12 cellular contexts compared by ENCODE assay signal in the genomic region with DNA sequence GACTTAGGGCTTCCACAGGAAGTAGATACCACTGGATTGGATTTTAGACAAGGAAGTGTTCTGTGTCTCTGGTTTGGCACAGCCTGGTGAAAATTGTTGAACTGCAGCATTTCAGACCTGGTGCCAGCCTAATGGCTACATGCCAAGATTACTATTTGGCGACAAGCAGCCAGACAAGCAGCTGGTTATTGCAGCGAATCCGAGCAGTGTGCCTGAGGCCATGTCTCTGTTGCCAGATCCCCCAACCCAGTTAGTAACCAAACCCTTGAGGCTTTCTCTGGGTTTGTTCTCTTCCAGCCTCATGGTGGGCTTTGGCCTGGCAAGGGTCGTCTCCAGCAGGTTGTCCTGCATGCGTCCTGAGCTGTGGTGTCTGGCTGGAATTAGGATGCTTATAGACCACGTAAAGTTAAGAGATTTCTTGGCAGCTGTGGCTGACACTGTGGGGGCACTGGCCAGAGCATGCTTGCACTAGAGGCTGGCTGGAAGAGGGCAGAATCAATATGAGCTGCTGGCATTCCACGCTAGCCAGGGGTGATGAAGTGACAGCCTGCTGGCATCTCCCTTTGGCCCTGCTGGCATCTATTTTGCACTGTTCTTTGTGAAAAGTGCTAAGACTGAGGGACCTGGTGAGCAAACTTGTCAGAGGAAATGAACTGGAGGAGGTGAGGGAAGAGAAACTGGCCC.
A peak's percentile ranks its signal among the peaks of the same experiment; 100 is the strongest.
DNase-seq lines count a peak whose midpoint lies in the region; ATAC-seq, FAIRE-seq and TF ChIP-seq lines count a peak whose summit lies in the region.
"Had no signal": no experiment of that assay in that cellular context is flagged by ENCODE, and none has a peak within 500 bp of the region (broad histone marks: within the 10 kb centered on the region; RNA-seq: fewer than 3 reads in every experiment).

No MANE protein-coding gene starts in this region.

- H3K4me2 ChIP-seq in HepG2 (ENCODE audit: low read depth, low read length) = no peak overlapping the region
- H3K4me2 ChIP-seq: A549 had no signal

- POLR2A ChIA-PET in HepG2 (lab: Yijun Ruan, JAX) = no interaction called here

- CTCF ChIA-PET in HepG2 (lab: Yijun Ruan, JAX; ENCODE audit: low intra/inter-chr PET ratio, low total read pairs) = no interaction called here

- no peak for TF ChIP-seq POLR2A in HepG2 (IDR thresholded peaks at IDR 0.05; ENCODE audit: insufficient read depth in 1 of 2, low read depth in 2 of 2, low read length in 2 of 2)

- TF ChIP-seq RAD21 in liver (IDR thresholded peaks at IDR 0.05) (no peak), HepG2 (CRISPR knock-in tag; IDR thresholded peaks at IDR 0.05) (no peak)

- H3K27ac ChIP-seq in liver (ENCODE audit: low read depth in 1 of 2, low read length in 2 of 2) (peak overlapping the region in 1 of 2 donors; percentile 5), HepG2 (ENCODE audit: extremely low read length, insufficient read depth, low read length) (no peak overlapping the region), coronary artery (peak overlapping the region; percentile 12 to 66), mesodermal cell (ENCODE audit: low read depth, low read length, severe bottlenecking) (peak overlapping the region; percentile 24)
- H3K27ac ChIP-seq: A549 had no signal

- TF ChIP-seq EP300 in HepG2 (IDR thresholded peaks at IDR 0.05; ENCODE audit: low read depth in 2 of 2, low read length in 2 of 2) (no peak), HepG2 (CRISPR knock-in tag; IDR thresholded peaks at IDR 0.05; ENCODE audit: borderline replicate concordance) (no peak)

- H3K9me3 ChIP-seq in liver (ENCODE audit: control insufficient read depth in 4 of 4, low read length in 3 of 4) (no peaks in the 10 kb centered on the region), HepG2 (ENCODE audit: low read length) (no peaks in the 10 kb centered on the region), mesodermal cell (ENCODE audit: control insufficient read depth, low read length) (no peaks in the 10 kb centered on the region)
- H3K9me3 ChIP-seq: A549 had no signal

- H3K9ac ChIP-seq in liver (ENCODE audit: low read depth in 1 of 2, low read length in 2 of 2) (no peak overlapping the region), HepG2 (ENCODE audit: insufficient read depth, low read depth, low read length) (no peak overlapping the region)

- BruUV-seq in HepG2 (replicated peaks; lab: Mats Ljungman, UMichigan) = no TSS peak

- FAIRE-seq in HepG2 (lab: Jason Lieb, UNC) = no peak
- FAIRE-seq: A549, endothelial cell of umbilical vein had no signal

- intact Hi-C loops in HepG2 (cut with micrococcal nuclease; ENCODE audit: unreplicated experiment) = no loop called here

- no peak for TF ChIP-seq CTCF in liver (IDR thresholded peaks at IDR 0.05; ENCODE audit: low read depth, low read length, missing input control)
- no peak for TF ChIP-seq CTCF in HepG2 (CRISPR knock-in tag; IDR thresholded peaks at IDR 0.05)
- TF ChIP-seq CTCF in coronary artery (IDR thresholded peaks at IDR 0.05) = no peak
- TF ChIP-seq CTCF in GM10266 (IDR thresholded peaks at IDR 0.05; ENCODE audit: control insufficient read depth, insufficient read depth, low read depth, missing control alignments) = no peak

- H3K79me2 ChIP-seq in HepG2 (ENCODE audit: insufficient read depth, low read length) = no peaks in the 10 kb centered on the region

- H3K27me3 ChIP-seq in liver (ENCODE audit: control insufficient read depth in 4 of 4, insufficient read depth in 4 of 4, low read length in 3 of 4) = no peaks in the 10 kb centered on the region
- H3K27me3 ChIP-seq in HepG2 (ENCODE audit: control insufficient read depth in 1 of 2, insufficient read depth in 2 of 2, low read length in 2 of 2) = no peaks in the 10 kb centered on the region

- in situ Hi-C loops in HepG2 (cut with HindIII; ENCODE audit: extremely low pct_ligation_motif_present, low pct_unique_long_range_greater_than_20kb) = no loop called here

- no peak for DNase-seq in HepG2 (ENCODE audit: low spot score)
- no peak for DNase-seq in coronary artery (ENCODE audit: low spot score)
- DNase-seq in amniotic stem cell (lab: John Stamatoyannopoulos, UW) = no peak
- no peak for DNase-seq in GM10266 (ENCODE audit: extremely low spot score)
- DNase-seq: Kasumi-1, T-cell had no signal

- H3K4me3 ChIP-seq in liver (ENCODE audit: low read depth in 1 of 3, low read length in 3 of 3) (no peak overlapping the region), HepG2 (replicated peaks in 1 of 3; ENCODE audit: insufficient read depth in 1 of 3, low read depth in 2 of 3, low read length in 3 of 3) (no peak overlapping the region), coronary artery (peak overlapping the region; percentile 29), mesodermal cell (ENCODE audit: extremely low read depth, insufficient read depth, low read length, poor library complexity, severe bottlenecking) (no peak overlapping the region)
- H3K4me3 ChIP-seq: A549 had no signal

- H3K4me1 ChIP-seq in liver (ENCODE audit: control insufficient read depth in 4 of 4, insufficient read depth in 4 of 4, low read length in 3 of 4) (peaks cover 0 to 5% (median 0%) of the 10 kb centered on the region in 4 donors), HepG2 (ENCODE audit: insufficient read depth, low read length) (no peaks in the 10 kb centered on the region), mesodermal cell (ENCODE audit: control insufficient read depth, insufficient read depth, low read length, poor library complexity, severe bottlenecking) (peaks cover 18% of the 10 kb centered on the region)
- H3K4me1 ChIP-seq: A549 had no signal

- WGBS in liver = 41% methylated on average over 7 of the region's 7 CpGs
- WGBS in HepG2 (ENCODE audit: low lambda C conversion rate) = 14% methylated on average over 5 of the region's 7 CpGs
- WGBS in mesodermal cell (ENCODE audit: insufficient coverage in 2 of 2), 2 experiments = 82 to 87% methylated on average over 7 of the region's 7 CpGs

- H3K36me3 ChIP-seq in liver (ENCODE audit: control insufficient read depth in 4 of 4, insufficient read depth in 3 of 4, low read depth in 1 of 4, low read length in 3 of 4) (no peaks in the 10 kb centered on the region), HepG2 (replicated peaks in 1 of 2; ENCODE audit: control insufficient read depth in 1 of 2, insufficient read depth in 2 of 2, low read length in 2 of 2) (no peaks in the 10 kb centered on the region), mesodermal cell (ENCODE audit: control insufficient read depth, insufficient read depth, low read length) (no peaks in the 10 kb centered on the region)

- H2AFZ ChIP-seq in HepG2 (ENCODE audit: low read length) = no peak overlapping the region

- no peaks in the 10 kb centered on the region for H4K20me1 ChIP-seq in HepG2 (ENCODE audit: insufficient read depth, low read length)

- ATAC-seq in HepG2 (no peak), HG03469 (IDR thresholded peaks at IDR 0.05; ENCODE audit: unreplicated experiment) (no peak), HG02642 (IDR thresholded peaks at IDR 0.05; ENCODE audit: poor library complexity, unreplicated experiment) (no peak)
- ATAC-seq: A549, T-cell had no signal

TF ChIP-seq in liver, 16 proteins besides CTCF, POLR2A, EP300 and RAD21:
- TF ChIP-seq HNF4G (IDR thresholded peaks at IDR 0.05) (no peak), FOXA2 (IDR thresholded peaks at IDR 0.05) (peak; percentile 23), YY1 (IDR thresholded peaks at IDR 0.05) (no peak), GABPA (IDR thresholded peaks at IDR 0.05 in 1 of 2, conservative IDR thresholded peaks at IDR 0.05 in 1 of 2) (no peak)

TF ChIP-seq in HepG2, 621 proteins besides CTCF, POLR2A, EP300 and RAD21 (continues in another document):
- no peak for TF ChIP-seq ZFY (CRISPR knock-in tag; IDR thresholded peaks at IDR 0.05)
- no peak for TF ChIP-seq ZC3H4 (CRISPR knock-in tag; IDR thresholded peaks at IDR 0.05; ENCODE audit: borderline replicate concordance)
- TF ChIP-seq, protein P1, sequence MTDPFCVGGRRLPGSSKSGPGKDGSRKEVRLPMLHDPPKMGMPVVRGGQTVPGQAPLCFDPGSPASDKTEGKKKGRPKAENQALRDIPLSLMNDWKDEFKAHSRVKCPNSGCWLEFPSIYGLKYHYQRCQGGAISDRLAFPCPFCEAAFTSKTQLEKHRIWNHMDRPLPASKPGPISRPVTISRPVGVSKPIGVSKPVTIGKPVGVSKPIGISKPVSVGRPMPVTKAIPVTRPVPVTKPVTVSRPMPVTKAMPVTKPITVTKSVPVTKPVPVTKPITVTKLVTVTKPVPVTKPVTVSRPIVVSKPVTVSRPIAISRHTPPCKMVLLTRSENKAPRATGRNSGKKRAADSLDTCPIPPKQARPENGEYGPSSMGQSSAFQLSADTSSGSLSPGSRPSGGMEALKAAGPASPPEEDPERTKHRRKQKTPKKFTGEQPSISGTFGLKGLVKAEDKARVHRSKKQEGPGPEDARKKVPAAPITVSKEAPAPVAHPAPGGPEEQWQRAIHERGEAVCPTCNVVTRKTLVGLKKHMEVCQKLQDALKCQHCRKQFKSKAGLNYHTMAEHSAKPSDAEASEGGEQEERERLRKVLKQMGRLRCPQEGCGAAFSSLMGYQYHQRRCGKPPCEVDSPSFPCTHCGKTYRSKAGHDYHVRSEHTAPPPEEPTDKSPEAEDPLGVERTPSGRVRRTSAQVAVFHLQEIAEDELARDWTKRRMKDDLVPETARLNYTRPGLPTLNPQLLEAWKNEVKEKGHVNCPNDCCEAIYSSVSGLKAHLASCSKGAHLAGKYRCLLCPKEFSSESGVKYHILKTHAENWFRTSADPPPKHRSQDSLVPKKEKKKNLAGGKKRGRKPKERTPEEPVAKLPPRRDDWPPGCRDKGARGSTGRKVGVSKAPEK (CRISPR knock-in tag; IDR thresholded peaks at IDR 0.05; ENCODE audit: borderline replicate concordance) = no peak
- TF ChIP-seq, protein P2, sequence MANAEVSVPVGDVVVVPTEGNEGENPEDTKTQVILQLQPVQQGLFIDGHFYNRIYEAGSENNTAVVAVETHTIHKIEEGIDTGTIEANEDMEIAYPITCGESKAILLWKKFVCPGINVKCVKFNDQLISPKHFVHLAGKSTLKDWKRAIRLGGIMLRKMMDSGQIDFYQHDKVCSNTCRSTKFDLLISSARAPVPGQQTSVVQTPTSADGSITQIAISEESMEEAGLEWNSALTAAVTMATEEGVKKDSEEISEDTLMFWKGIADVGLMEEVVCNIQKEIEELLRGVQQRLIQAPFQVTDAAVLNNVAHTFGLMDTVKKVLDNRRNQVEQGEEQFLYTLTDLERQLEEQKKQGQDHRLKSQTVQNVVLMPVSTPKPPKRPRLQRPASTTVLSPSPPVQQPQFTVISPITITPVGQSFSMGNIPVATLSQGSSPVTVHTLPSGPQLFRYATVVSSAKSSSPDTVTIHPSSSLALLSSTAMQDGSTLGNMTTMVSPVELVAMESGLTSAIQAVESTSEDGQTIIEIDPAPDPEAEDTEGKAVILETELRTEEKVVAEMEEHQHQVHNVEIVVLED (CRISPR knock-in tag; IDR thresholded peaks at IDR 0.05; ENCODE audit: borderline replicate concordance) = no peak
- no peak for TF ChIP-seq SMAD9 (CRISPR knock-in tag; IDR thresholded peaks at IDR 0.05)
- no peak for TF ChIP-seq ZBTB7A (CRISPR knock-in tag; IDR thresholded peaks at IDR 0.05)
- TF ChIP-seq KDM5B (CRISPR knock-in tag; IDR thresholded peaks at IDR 0.05; ENCODE audit: borderline replicate concordance) = no peak
- no peak for TF ChIP-seq ZNF441 (CRISPR knock-in tag; IDR thresholded peaks at IDR 0.05; ENCODE audit: borderline replicate concordance)
